5 cellular contexts compared by ENCODE assay signal in genomic region chr4:54199919-54200318, GRCh38. TPM values are rescaled to one million over a fixed set of nuclear protein-coding genes. Genes with fewer than 3 reads are reported as not detected.
"Had no signal": no experiment of that assay in that cellular context is flagged by ENCODE, and none has a peak within 500 bp of the region (broad histone marks: within the 10 kb centered on the region; RNA-seq: fewer than 3 reads in every experiment).

No MANE protein-coding gene starts in this region.

- H3K27ac Mint-ChIP-seq: GM23338, H9 had no signal

- H2AFZ ChIP-seq: GM23338 had no signal

- H3K9me3 Mint-ChIP-seq: GM23338 had no signal

- H3K4me3 Mint-ChIP-seq: GM23338, H9 had no signal

- H3K4me3 ChIP-seq: GM23338 had no signal

- ATAC-seq: GM23338 had no signal

- H3K4me2 ChIP-seq: GM23338 had no signal

- DNase-seq: H9, HCEC 1CT, IMR-90 had no signal

RNA-seq across cellular contexts. Expression of gene PDGFRA, which starts 29.2 kb away (rescaled TPM):
- total RNA-seq: HT-29 had no signal
